1 cellular context compared by ENCODE assay signal in genomic region chr11:129428027-129428426, GRCh38.
TF ChIP-seq lines count a peak whose summit lies in the region.

No MANE protein-coding gene starts in this region.

TF ChIP-seq in HepG2, 621 proteins besides CTCF, POLR2A, EP300 and RAD21 (continued from another document):
- TF ChIP-seq RFX5 (IDR thresholded peaks at IDR 0.05; ENCODE audit: low read depth, low read length) (no peak), TCF12 (IDR thresholded peaks at IDR 0.05) (no peak), TCF12 (CRISPR knock-in tag; IDR thresholded peaks at IDR 0.05) (no peak), HBP1 (CRISPR knock-in tag; IDR thresholded peaks at IDR 0.05; ENCODE audit: low read depth) (no peak), ZNF484 (CRISPR knock-in tag; IDR thresholded peaks at IDR 0.05; ENCODE audit: borderline replicate concordance, low read depth) (no peak), KAT8 (CRISPR knock-in tag; IDR thresholded peaks at IDR 0.05) (no peak), TERF1 (CRISPR knock-in tag; IDR thresholded peaks at IDR 0.05) (no peak), ZNF503 (CRISPR knock-in tag; IDR thresholded peaks at IDR 0.05) (no peak), BRCA1 (CRISPR knock-in tag; IDR thresholded peaks at IDR 0.05) (no peak), U2AF2 (IDR thresholded peaks at IDR 0.05; ENCODE audit: low read depth, low read length) (no peak), HIVEP1 (CRISPR knock-in tag; IDR thresholded peaks at IDR 0.05) (no peak), KLF15 (CRISPR knock-in tag; IDR thresholded peaks at IDR 0.05; ENCODE audit: borderline replicate concordance) (no peak), SIX4 (CRISPR knock-in tag; IDR thresholded peaks at IDR 0.05) (no peak), HNF1B (CRISPR knock-in tag; IDR thresholded peaks at IDR 0.05) (no peak), ZXDC (CRISPR knock-in tag; IDR thresholded peaks at IDR 0.05) (no peak), HNRNPL (IDR thresholded peaks at IDR 0.05; ENCODE audit: low read depth, low read length) (no peak), KDM4B (CRISPR knock-in tag; IDR thresholded peaks at IDR 0.05) (no peak), ZNF343 (CRISPR knock-in tag; IDR thresholded peaks at IDR 0.05) (no peak), MAF1 (CRISPR knock-in tag; IDR thresholded peaks at IDR 0.05; ENCODE audit: borderline replicate concordance) (no peak), ZFYVE20 (CRISPR knock-in tag; IDR thresholded peaks at IDR 0.05; ENCODE audit: borderline replicate concordance, low read depth) (no peak)
